Comparison of ENCODE assay signal across 21 cellular contexts in genomic region chr1:54045487-54045886, GRCh38. TPM values are rescaled to one million over a fixed set of nuclear protein-coding genes. Genes with fewer than 3 reads are reported as not detected.
A peak's percentile ranks its signal among the peaks of the same experiment; 100 is the strongest.
DNase-seq lines count a peak whose midpoint lies in the region; ATAC-seq, FAIRE-seq and TF ChIP-seq lines count a peak whose summit lies in the region.
"Had no signal": no experiment of that assay in that cellular context is flagged by ENCODE, and none has a peak within 500 bp of the region (broad histone marks: within the 10 kb centered on the region; RNA-seq: fewer than 3 reads in every experiment).

No MANE protein-coding gene starts in this region.

- peaks cover 53% of the 10 kb centered on the region for H3K36me3 Mint-ChIP-seq in activated T-cell treated with anti-CD3 and anti-CD28 coated beads, Interleukin-2, amount 50 U/mL, for 24 hours (ENCODE audit: low read depth)
- H3K36me3 Mint-ChIP-seq in activated T-cell treated with anti-CD3 and anti-CD28 coated beads, Interleukin-2, amount 50 U/mL, for 4 hours (ENCODE audit: insufficient read depth), result peaks cover 25% of the 10 kb centered on the region

- H3K79me2 ChIP-seq in HepG2 (ENCODE audit: insufficient read depth, low read length), result peaks cover 53% of the 10 kb centered on the region

- peaks cover 19% of the 10 kb centered on the region; the same call in 1 of the 2 replicates for H3K4me1 ChIP-seq in HepG2 (ENCODE audit: insufficient read depth, low read length)

- no peak for TF ChIP-seq EP300 in HepG2 (IDR thresholded peaks at IDR 0.05; ENCODE audit: low read depth in 2 of 2, low read length in 2 of 2)
- TF ChIP-seq EP300 in HepG2 (CRISPR knock-in tag; IDR thresholded peaks at IDR 0.05; ENCODE audit: borderline replicate concordance), result no peak

- H3K27ac Mint-ChIP-seq in activated T-cell treated with anti-CD3 and anti-CD28 coated beads, Interleukin-2, amount 50 U/mL, for 24 hours, result peak overlapping the region; percentile 68

- peaks cover 5 to 40% of the 10 kb centered on the region in 2 experiments for H3K36me3 ChIP-seq in HepG2 (replicated peaks in 1 of 2; ENCODE audit: control insufficient read depth in 1 of 2, insufficient read depth in 2 of 2, low read length in 2 of 2)

- no peak overlapping the region for H3K9ac ChIP-seq in HepG2 (ENCODE audit: insufficient read depth, low read depth, low read length)
- H3K9ac ChIP-seq: BLaER1 treated with 17β-estradiol and CSF1 and Interleukin-3, amounts not matched to agents 10 nM and 100 nM; KMS-11 had no signal

- DNase-seq in activated T-cell treated with anti-CD3 and anti-CD28 coated beads, Interleukin-2, amount 50 U/mL, for 24 hours, result no peak
- DNase-seq in activated T-cell treated with anti-CD3 and anti-CD28 coated beads, Interleukin-2, amount 50 U/mL, for 4 hours, result no peak
- DNase-seq in SK-MEL-5 (ENCODE audit: low read depth, low spot score), result peak; percentile 46
- DNase-seq in inferior parietal cortex (ENCODE audit: extremely low spot score), result peak; percentile 47
- DNase-seq in HepG2 (ENCODE audit: low spot score), result no peak
- DNase-seq: COR-L47; GF-D8; NCI-H1436; NCI-H2171; NCI-H446; NK-92 treated with Interleukin-12 subunit alpha and Interleukin-12 subunit beta, amount 100 ng/mL, for 24 hours had no signal

- TF ChIP-seq RAD21 in HepG2 (CRISPR knock-in tag; IDR thresholded peaks at IDR 0.05), result no peak

- in situ Hi-C loops in SK-MEL-5 (cut with HindIII; ENCODE audit: low pct_unique_long_range_greater_than_20kb, low sequenced_read_pairs), result no loop called here
- in situ Hi-C loops in HepG2 (cut with HindIII; ENCODE audit: extremely low pct_ligation_motif_present, low pct_unique_long_range_greater_than_20kb), result no loop called here

- no peak for ATAC-seq in activated T-cell treated with anti-CD3 and anti-CD28 coated beads, Interleukin-2, amount 50 U/mL, for 4 hours
- ATAC-seq in HG03342 (IDR thresholded peaks at IDR 0.05; ENCODE audit: unreplicated experiment) (no peak), HepG2 (no peak)

- CTCF ChIA-PET in HepG2 (lab: Yijun Ruan, JAX; ENCODE audit: low intra/inter-chr PET ratio, low total read pairs), result no interaction called here

- H2AFZ ChIP-seq in HepG2 (ENCODE audit: low read length), result no peak overlapping the region

- intact Hi-C loops in HepG2 (cut with micrococcal nuclease; ENCODE audit: unreplicated experiment), result no loop called here

- no TSS peak for BruUV-seq in HepG2 (replicated peaks; lab: Mats Ljungman, UMichigan)

- peaks cover 48% of the 10 kb centered on the region for H3K4me1 Mint-ChIP-seq in activated T-cell treated with anti-CD3 and anti-CD28 coated beads, Interleukin-2, amount 50 U/mL, for 24 hours (ENCODE audit: low read depth)
- peaks cover 40% of the 10 kb centered on the region for H3K4me1 Mint-ChIP-seq in activated T-cell treated with anti-CD3 and anti-CD28 coated beads, Interleukin-2, amount 50 U/mL, for 4 hours (ENCODE audit: low read depth)

- H3K4me3 Mint-ChIP-seq in activated T-cell treated with anti-CD3 and anti-CD28 coated beads, Interleukin-2, amount 50 U/mL, for 24 hours, result no peak overlapping the region
- no peak overlapping the region for H3K4me3 Mint-ChIP-seq in activated T-cell treated with anti-CD3 and anti-CD28 coated beads, Interleukin-2, amount 50 U/mL, for 4 hours

- TF ChIP-seq CTCF in HepG2 (CRISPR knock-in tag; IDR thresholded peaks at IDR 0.05), result no peak

- no peaks in the 10 kb centered on the region for H3K9me3 Mint-ChIP-seq in activated T-cell treated with anti-CD3 and anti-CD28 coated beads, Interleukin-2, amount 50 U/mL, for 24 hours
- no peaks in the 10 kb centered on the region for H3K9me3 Mint-ChIP-seq in activated T-cell treated with anti-CD3 and anti-CD28 coated beads, Interleukin-2, amount 50 U/mL, for 4 hours

- 96% methylated on average over 3 of the region's 3 CpGs for WGBS in HepG2 (ENCODE audit: low lambda C conversion rate)

- no peaks in the 10 kb centered on the region for H3K9me3 ChIP-seq in HepG2 (ENCODE audit: low read length)
- H3K9me3 ChIP-seq: BLaER1 treated with 17β-estradiol and CSF1 and Interleukin-3, amounts not matched to agents 10 nM and 100 nM had no signal

- no peaks in the 10 kb centered on the region for H3K27me3 ChIP-seq in HepG2 (ENCODE audit: control insufficient read depth in 1 of 2, insufficient read depth in 2 of 2, low read length in 2 of 2)
- H3K27me3 ChIP-seq: BLaER1 treated with 17β-estradiol and CSF1 and Interleukin-3, amounts not matched to agents 10 nM and 100 nM had no signal

- no peak for TF ChIP-seq POLR2A in HepG2 (IDR thresholded peaks at IDR 0.05; ENCODE audit: insufficient read depth in 1 of 2, low read depth in 2 of 2, low read length in 2 of 2)

- peaks cover 5% of the 10 kb centered on the region for H4K20me1 ChIP-seq in HepG2 (ENCODE audit: insufficient read depth, low read length)

- no peak overlapping the region for H3K4me2 ChIP-seq in HepG2 (ENCODE audit: low read depth, low read length)
- H3K4me2 ChIP-seq: BLaER1 treated with 17β-estradiol and CSF1 and Interleukin-3, amounts not matched to agents 10 nM and 100 nM; KMS-11 had no signal

- FAIRE-seq in HepG2 (lab: Jason Lieb, UNC), result no peak
- FAIRE-seq: A204.1, GM12891 had no signal

- no peak overlapping the region for H3K4me3 ChIP-seq in HepG2 (replicated peaks in 1 of 3; ENCODE audit: insufficient read depth in 1 of 3, low read depth in 2 of 3, low read length in 3 of 3)
- H3K4me3 ChIP-seq: BLaER1 treated with 17β-estradiol and CSF1 and Interleukin-3, amounts not matched to agents 10 nM and 100 nM had no signal

- peak overlapping the region; percentile 71 for H3K27ac ChIP-seq in temporal lobe (ENCODE audit: low read depth, low read length)
- H3K27ac ChIP-seq in HepG2 (ENCODE audit: extremely low read length, insufficient read depth, low read length), result no peak overlapping the region
- H3K27ac ChIP-seq: BLaER1 treated with 17β-estradiol and CSF1 and Interleukin-3, amounts not matched to agents 10 nM and 100 nM; KMS-11 had no signal

- H3K27me3 Mint-ChIP-seq in activated T-cell treated with anti-CD3 and anti-CD28 coated beads, Interleukin-2, amount 50 U/mL, for 24 hours, result no peaks in the 10 kb centered on the region
- H3K27me3 Mint-ChIP-seq in activated T-cell treated with anti-CD3 and anti-CD28 coated beads, Interleukin-2, amount 50 U/mL, for 4 hours (ENCODE audit: low read depth), result no peaks in the 10 kb centered on the region

- POLR2A ChIA-PET in HepG2 (lab: Yijun Ruan, JAX), result no interaction called here

RNA-seq across cellular contexts. Expression of gene TMEM59, which starts 7.5 kb away (rescaled TPM):
- total RNA-seq in activated T-cell treated with anti-CD3 and anti-CD28 coated beads, Interleukin-2, amount 50 U/mL, for 4 hours, result 100 to 1,000 TPM in 1 of 3 donors, 10 to 100 TPM in 2; 86.8 to 102 (median 89.9) TPM
- 535 and 546 TPM in 2 replicates for total RNA-seq in SK-MEL-5 (2014; rRNA removed; shearing (Covaris generic))
- 333 and 351 TPM in 2 replicates for polyA plus RNA-seq in SK-MEL-5 (2015; cell fraction: cytosol; rRNA removed)
- polyA plus RNA-seq in SK-MEL-5 (2015; cell fraction: nucleus; rRNA removed), result 50.9 and 54.7 TPM in 2 replicates
- 74.7 TPM for total RNA-seq in temporal lobe
- 98.2 and 147 TPM in 2 replicates for total RNA-seq in HepG2 (2016; rRNA removed; fragmentation: Illumina TruSeq; extraction: Trizol)
- 69.6 and 74.1 TPM in 2 replicates for total RNA-seq in HepG2 (2016; cell fraction: cytosol; rRNA removed; fragmentation: Illumina TruSeq; extraction: Trizol; ENCODE audit: low read depth)
- total RNA-seq in HepG2 (2016; cell fraction: insoluble cytoplasmic fraction; rRNA removed; fragmentation: Illumina TruSeq; extraction: Trizol), result 103 and 155 TPM in 2 replicates
- total RNA-seq in HepG2 (2016; cell fraction: membrane; rRNA removed; fragmentation: Illumina TruSeq; extraction: Trizol), result 71.1 and 72.1 TPM in 2 replicates
- total RNA-seq in HepG2 (2016; cell fraction: nucleus; rRNA removed; fragmentation: Illumina TruSeq; extraction: Trizol), result 118 and 122 TPM in 2 replicates
- 354 and 363 TPM in 2 replicates for polyA plus RNA-seq in HepG2 (2011; rRNA removed)
- polyA plus RNA-seq in HepG2 (2011; cell fraction: cytosol; rRNA removed), result 200 and 292 TPM in 2 replicates
- polyA plus RNA-seq in HepG2 (2011; cell fraction: nucleus; rRNA removed), result 51.7 and 67.8 TPM in 2 replicates
- polyA plus RNA-seq in HepG2 (2012), result 215 and 233 TPM in 2 replicates
- 60.3 and 66.9 TPM in 2 replicates for polyA plus RNA-seq in HepG2 (2016; cell fraction: cytosol; fragmentation: Illumina TruSeq; extraction: Trizol; ENCODE audit: low read depth)
- 85.0 and 92.7 TPM in 2 replicates for polyA plus RNA-seq in HepG2 (2016; cell fraction: insoluble cytoplasmic fraction; fragmentation: Illumina TruSeq; extraction: Trizol; ENCODE audit: low read depth)
- polyA plus RNA-seq in HepG2 (2016; cell fraction: membrane; fragmentation: Illumina TruSeq; extraction: Trizol; ENCODE audit: low read depth), result 53.7 and 61.9 TPM in 2 replicates
- 154 and 158 TPM in 2 replicates for polyA plus RNA-seq in HepG2 (2016; cell fraction: nucleus; fragmentation: Illumina TruSeq; extraction: Trizol; ENCODE audit: insufficient read depth, low read depth)
- polyA minus RNA-seq in HepG2 (2011; rRNA and poly(A)+ RNA removed; ENCODE audit: low replicate concordance), result 163 and 204 TPM in 2 replicates
- polyA minus RNA-seq in HepG2 (2011; cell fraction: cytosol; rRNA and poly(A)+ RNA removed), result 93.6 and 117 TPM in 2 replicates
- polyA minus RNA-seq in HepG2 (2011; cell fraction: nucleus; rRNA and poly(A)+ RNA removed), result 36.6 and 61.8 TPM in 2 replicates

RNA-seq across cellular contexts. Expression of gene TCEANC2, which starts 7.9 kb away (rescaled TPM):
- total RNA-seq in activated T-cell treated with anti-CD3 and anti-CD28 coated beads, Interleukin-2, amount 50 U/mL, for 4 hours, result 1 to 10 TPM; 4.6 to 6.8 (median 5.4) TPM
- 2.7 and 3.9 TPM in 2 replicates for total RNA-seq in SK-MEL-5 (2014; rRNA removed; shearing (Covaris generic))
- polyA plus RNA-seq in SK-MEL-5 (2015; cell fraction: cytosol; rRNA removed), result 2.9 and 4.6 TPM in 2 replicates
- 5.7 and 6.2 TPM in 2 replicates for polyA plus RNA-seq in SK-MEL-5 (2015; cell fraction: nucleus; rRNA removed)
- total RNA-seq in temporal lobe (3.7 TPM), HepG2 (2016; rRNA removed; fragmentation: Illumina TruSeq; extraction: Trizol) (5.0 and 6.1 TPM in 2 replicates)
- 0.51 and 0.88 TPM in 2 replicates for total RNA-seq in HepG2 (2016; cell fraction: cytosol; rRNA removed; fragmentation: Illumina TruSeq; extraction: Trizol; ENCODE audit: low read depth)
- total RNA-seq in HepG2 (2016; cell fraction: insoluble cytoplasmic fraction; rRNA removed; fragmentation: Illumina TruSeq; extraction: Trizol), result 4.8 and 6.8 TPM in 2 replicates
- total RNA-seq in HepG2 (2016; cell fraction: membrane; rRNA removed; fragmentation: Illumina TruSeq; extraction: Trizol), result 1.6 and 1.8 TPM in 2 replicates
- total RNA-seq in HepG2 (2016; cell fraction: nucleus; rRNA removed; fragmentation: Illumina TruSeq; extraction: Trizol), result 2.0 and 3.7 TPM in 2 replicates
- polyA plus RNA-seq in HepG2 (2011; rRNA removed), result 3.6 and 3.8 TPM in 2 replicates
- 2.2 and 2.3 TPM in 2 replicates for polyA plus RNA-seq in HepG2 (2011; cell fraction: cytosol; rRNA removed)
- polyA plus RNA-seq in HepG2 (2011; cell fraction: nucleus; rRNA removed), result 3.6 and 4.3 TPM in 2 replicates
- polyA plus RNA-seq in HepG2 (2012), result 1.6 and 2.4 TPM in 2 replicates
- 0.37 and 0.94 TPM in 2 replicates for polyA plus RNA-seq in HepG2 (2016; cell fraction: cytosol; fragmentation: Illumina TruSeq; extraction: Trizol; ENCODE audit: low read depth)
- polyA plus RNA-seq in HepG2 (2016; cell fraction: insoluble cytoplasmic fraction; fragmentation: Illumina TruSeq; extraction: Trizol; ENCODE audit: low read depth), result 5.2 and 8.7 TPM in 2 replicates
- polyA plus RNA-seq in HepG2 (2016; cell fraction: membrane; fragmentation: Illumina TruSeq; extraction: Trizol; ENCODE audit: low read depth), result 1.3 and 1.5 TPM in 2 replicates
- 3.7 and 5.4 TPM in 2 replicates for polyA plus RNA-seq in HepG2 (2016; cell fraction: nucleus; fragmentation: Illumina TruSeq; extraction: Trizol; ENCODE audit: insufficient read depth, low read depth)
- polyA minus RNA-seq in HepG2 (2011; rRNA and poly(A)+ RNA removed; ENCODE audit: low replicate concordance), result 4.6 and 9.1 TPM in 2 replicates
- 1.5 and 2.2 TPM in 2 replicates for polyA minus RNA-seq in HepG2 (2011; cell fraction: cytosol; rRNA and poly(A)+ RNA removed)
- 4.4 and 5.6 TPM in 2 replicates for polyA minus RNA-seq in HepG2 (2011; cell fraction: nucleus; rRNA and poly(A)+ RNA removed)

RNA-seq across cellular contexts. Expression of gene LDLRAD1, which starts 27.5 kb away (rescaled TPM):
- total RNA-seq in activated T-cell treated with anti-CD3 and anti-CD28 coated beads, Interleukin-2, amount 50 U/mL, for 4 hours, result not detected
- total RNA-seq in SK-MEL-5 (2014; rRNA removed; shearing (Covaris generic)), result not detected in 2 replicates
- not detected in 2 replicates for polyA plus RNA-seq in SK-MEL-5 (2015; cell fraction: cytosol; rRNA removed)
- polyA plus RNA-seq in SK-MEL-5 (2015; cell fraction: nucleus; rRNA removed), result not detected in 2 replicates
- total RNA-seq in temporal lobe, result not detected
- total RNA-seq in HepG2 (2016; rRNA removed; fragmentation: Illumina TruSeq; extraction: Trizol), result 1.2 and 2.5 TPM in 2 replicates
- total RNA-seq in HepG2 (2016; cell fraction: cytosol; rRNA removed; fragmentation: Illumina TruSeq; extraction: Trizol; ENCODE audit: low read depth), result 0.71 and 0.79 TPM in 2 replicates
- 1.6 and 2.3 TPM in 2 replicates for total RNA-seq in HepG2 (2016; cell fraction: insoluble cytoplasmic fraction; rRNA removed; fragmentation: Illumina TruSeq; extraction: Trizol)
- 1.5 and 2.4 TPM in 2 replicates for total RNA-seq in HepG2 (2016; cell fraction: membrane; rRNA removed; fragmentation: Illumina TruSeq; extraction: Trizol)
- total RNA-seq in HepG2 (2016; cell fraction: nucleus; rRNA removed; fragmentation: Illumina TruSeq; extraction: Trizol), result 0.94 and 2.2 TPM in 2 replicates
- polyA plus RNA-seq in HepG2 (2011; rRNA removed), result 13.5 and 14.0 TPM in 2 replicates
- 9.6 and 10.4 TPM in 2 replicates for polyA plus RNA-seq in HepG2 (2011; cell fraction: cytosol; rRNA removed)
- 8.7 and 8.8 TPM in 2 replicates for polyA plus RNA-seq in HepG2 (2011; cell fraction: nucleus; rRNA removed)
- 2.3 and 3.2 TPM in 2 replicates for polyA plus RNA-seq in HepG2 (2012)
- polyA plus RNA-seq in HepG2 (2016; cell fraction: cytosol; fragmentation: Illumina TruSeq; extraction: Trizol; ENCODE audit: low read depth), result 0.84 and 1.0 TPM in 2 replicates
- 2.2 and 2.3 TPM in 2 replicates for polyA plus RNA-seq in HepG2 (2016; cell fraction: insoluble cytoplasmic fraction; fragmentation: Illumina TruSeq; extraction: Trizol; ENCODE audit: low read depth)
- polyA plus RNA-seq in HepG2 (2016; cell fraction: membrane; fragmentation: Illumina TruSeq; extraction: Trizol; ENCODE audit: low read depth), result 1.7 and 2.9 TPM in 2 replicates
- polyA plus RNA-seq in HepG2 (2016; cell fraction: nucleus; fragmentation: Illumina TruSeq; extraction: Trizol; ENCODE audit: insufficient read depth, low read depth), result 4.1 and 4.2 TPM in 2 replicates
- polyA minus RNA-seq in HepG2 (2011; rRNA and poly(A)+ RNA removed; ENCODE audit: low replicate concordance), result 9.7 TPM in 1 of 2 replicates, not detected in the other
- 2.0 and 2.6 TPM in 2 replicates for polyA minus RNA-seq in HepG2 (2011; cell fraction: cytosol; rRNA and poly(A)+ RNA removed)
- polyA minus RNA-seq in HepG2 (2011; cell fraction: nucleus; rRNA and poly(A)+ RNA removed), result 2.6 and 4.4 TPM in 2 replicates
- total RNA-seq: Daoy, H4, M059J, RPMI7951 had no signal

Comparison
In these comparisons a context has a peak if more than half of its experiments do, and no peak if none do; other contexts are left out.
1. DNase-seq: peak in SK-MEL-5 (single experiment) and inferior parietal cortex (single experiment); none in activated T-cell treated with anti-CD3 and anti-CD28 coated beads, Interleukin-2, amount 50 U/mL, for 24 hours (single experiment), activated T-cell treated with anti-CD3 and anti-CD28 coated beads, Interleukin-2, amount 50 U/mL, for 4 hours (single experiment) and HepG2 (single experiment).